17 cellular contexts compared by ENCODE assay signal in the genomic region with DNA sequence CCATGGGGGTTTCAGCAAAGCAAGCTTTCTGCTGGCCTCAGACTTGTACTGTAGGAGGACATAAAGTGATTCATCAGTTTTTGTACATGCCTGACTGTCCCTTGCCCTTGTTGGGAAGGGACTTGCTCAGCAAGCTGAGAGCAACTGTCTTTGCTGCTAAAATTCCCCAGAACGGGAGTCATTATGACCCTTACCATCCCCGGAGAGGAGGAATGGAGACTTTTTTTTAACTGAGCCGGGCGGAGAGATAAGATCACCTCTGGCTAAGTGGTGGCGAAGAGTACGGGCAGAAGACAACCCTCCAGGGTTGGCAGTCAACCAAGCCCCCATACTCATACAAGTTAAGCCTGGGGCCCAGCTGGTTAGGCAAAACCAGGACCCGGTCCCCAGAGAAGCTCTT. TPM values are rescaled to one million over a fixed set of nuclear protein-coding genes. Genes with fewer than 3 reads are reported as not detected.
DNase-seq lines count a peak whose midpoint lies in the region; ATAC-seq lines count a peak whose summit lies in the region.
"Had no signal": no experiment of that assay in that cellular context is flagged by ENCODE, and none has a peak within 500 bp of the region (broad histone marks: within the 10 kb centered on the region; RNA-seq: fewer than 3 reads in every experiment).

No MANE protein-coding gene starts in this region.

- peak overlapping the region; percentile 40 for H3K14ac ChIP-seq in trophoblast cell (ENCODE audit: low read length)

- H3K36me3 ChIP-seq in trophoblast cell (ENCODE audit: control insufficient read depth in 1 of 2, insufficient read depth in 2 of 2, low read length in 2 of 2): no peaks in the 10 kb centered on the region

- H2AK5ac ChIP-seq in trophoblast cell (ENCODE audit: low read length): no peak overlapping the region

- no peaks in the 10 kb centered on the region for H3K79me2 ChIP-seq in trophoblast cell (ENCODE audit: control insufficient read depth, insufficient read depth, low read length, poor library complexity)

- H3K4me1 ChIP-seq in trophoblast cell (ENCODE audit: control insufficient read depth in 1 of 2, insufficient read depth in 2 of 2, low read length in 2 of 2): peaks cover 23 to 39% of the 10 kb centered on the region in 2 experiments
- H3K4me1 ChIP-seq: A549 had no signal

- no peaks in the 10 kb centered on the region for H3K9me3 Mint-ChIP-seq in activated T-cell treated with anti-CD3 and anti-CD28 coated beads, Interleukin-2, amount 50 U/mL, for 24 hours
- H3K9me3 Mint-ChIP-seq: CD4-positive, alpha-beta T cell had no signal

- no peaks in the 10 kb centered on the region for H3K27me3 ChIP-seq in trophoblast cell (ENCODE audit: insufficient read depth, low read length)

- H3K4me3 Mint-ChIP-seq in activated T-cell treated with anti-CD3 and anti-CD28 coated beads, Interleukin-2, amount 50 U/mL, for 24 hours: no peak overlapping the region
- H3K4me3 Mint-ChIP-seq: CD4-positive, alpha-beta T cell had no signal

- H3K27ac Mint-ChIP-seq in activated T-cell treated with anti-CD3 and anti-CD28 coated beads, Interleukin-2, amount 50 U/mL, for 24 hours: peak overlapping the region; percentile 47
- H3K27ac Mint-ChIP-seq: CD4-positive, alpha-beta T cell had no signal

- H3K27me3 Mint-ChIP-seq in activated T-cell treated with anti-CD3 and anti-CD28 coated beads, Interleukin-2, amount 50 U/mL, for 24 hours: peaks cover 4% of the 10 kb centered on the region

- H3K4me2 ChIP-seq in trophoblast cell (ENCODE audit: low read length): no peak overlapping the region
- H3K4me2 ChIP-seq: A549 had no signal

- ATAC-seq in HG03571 (IDR thresholded peaks at IDR 0.05; ENCODE audit: unreplicated experiment): no peak
- no peak for ATAC-seq in GM21381 (IDR thresholded peaks at IDR 0.05; ENCODE audit: unreplicated experiment)
- ATAC-seq: A549 had no signal

- no peak overlapping the region for H3K23ac ChIP-seq in trophoblast cell (ENCODE audit: low read length)

- H4K8ac ChIP-seq in trophoblast cell (ENCODE audit: low read depth, low read length): no peak overlapping the region

- DNase-seq in activated T-cell treated with anti-CD3 and anti-CD28 coated beads, Interleukin-2, amount 50 U/mL, for 24 hours: no peak
- no peak for DNase-seq in activated T-cell treated with anti-CD3 and anti-CD28 coated beads, Interleukin-2, amount 50 U/mL, for 48 hours
- DNase-seq in islet precursor cell (peak; percentile 62), trophoblast cell (peak; percentile 91 to 97), OCI-M2 (lab: John Stamatoyannopoulos, UW; ENCODE audit: unreplicated experiment) (no peak)
- DNase-seq: AML-193; Caco-2; CD4-positive, alpha-beta T cell; GOT3; H7; IMR-90; KBM-7 had no signal

- H3K27ac ChIP-seq in trophoblast cell (ENCODE audit: low read depth, low read length): peak overlapping the region; percentile 43
- H3K27ac ChIP-seq: 22Rv1, A549, C4-2B had no signal

- H2AFZ ChIP-seq in trophoblast cell (ENCODE audit: insufficient read depth, low read length, poor library complexity): no peak overlapping the region

- H3K4me1 Mint-ChIP-seq in activated T-cell treated with anti-CD3 and anti-CD28 coated beads, Interleukin-2, amount 50 U/mL, for 24 hours (ENCODE audit: low read depth): peaks cover 13% of the 10 kb centered on the region

- H3K4me3 ChIP-seq in trophoblast cell (ENCODE audit: low read depth, low read length): no peak overlapping the region
- H3K4me3 ChIP-seq: A549 had no signal

- H3K4ac ChIP-seq in trophoblast cell (ENCODE audit: low read depth, low read length): no peak overlapping the region

- WGBS in trophoblast cell (ENCODE audit: extremely low coverage, insufficient coverage, insufficient read length): no CpG with 5 or more reads among the region's 7 CpGs

- H2BK5ac ChIP-seq in trophoblast cell (ENCODE audit: low read depth, low read length, poor library complexity): peak overlapping the region; percentile 81

- peaks cover 9% of the 10 kb centered on the region for H3K79me1 ChIP-seq in trophoblast cell (ENCODE audit: low read length)

- H3K36me3 Mint-ChIP-seq in activated T-cell treated with anti-CD3 and anti-CD28 coated beads, Interleukin-2, amount 50 U/mL, for 24 hours (ENCODE audit: low read depth): no peaks in the 10 kb centered on the region

- H4K12ac ChIP-seq in trophoblast cell (ENCODE audit: low read depth, low read length): no peak overlapping the region

- H2BK12ac ChIP-seq in trophoblast cell (ENCODE audit: low read length): peak overlapping the region; percentile 46

- no peak overlapping the region for H3K18ac ChIP-seq in trophoblast cell (ENCODE audit: low read length)

- H4K91ac ChIP-seq in trophoblast cell (ENCODE audit: low read depth, low read length): peak overlapping the region; percentile 87

- H2BK120ac ChIP-seq in trophoblast cell (ENCODE audit: insufficient read depth, low read length, poor library complexity): peak overlapping the region; percentile 72

- H3K9ac ChIP-seq in trophoblast cell (ENCODE audit: low read length): no peak overlapping the region

- H3K9me3 ChIP-seq in trophoblast cell (ENCODE audit: insufficient read depth, low read depth, low read length): no peaks in the 10 kb centered on the region
- H3K9me3 ChIP-seq: A549, Caco-2 had no signal

RNA-seq across cellular contexts. Expression of a gene that starts 20.4 kb away (rescaled TPM):
- 136 and 145 TPM in 2 replicates for polyA plus RNA-seq in trophoblast cell (2013)

RNA-seq across cellular contexts. Expression of a gene that starts 53.4 kb away (rescaled TPM):
- polyA plus RNA-seq in trophoblast cell (2013): 44.4 and 47.5 TPM in 2 replicates

Comparison
In these comparisons a context has a peak if more than half of its experiments do, and no peak if none do; other contexts are left out.
1. DNase-seq: peak in islet precursor cell (single experiment) and trophoblast cell (2 of 2); none in activated T-cell treated with anti-CD3 and anti-CD28 coated beads, Interleukin-2, amount 50 U/mL, for 24 hours (single experiment), activated T-cell treated with anti-CD3 and anti-CD28 coated beads, Interleukin-2, amount 50 U/mL, for 48 hours (0 of 2) and OCI-M2 (single experiment).